In genomic region chr22:46791201-46791731, GRCh38 we compare ENCODE assay signal across 8 cellular contexts. TPM values are rescaled to one million over a fixed set of nuclear protein-coding genes. Genes with fewer than 3 reads are reported as not detected.
DNase-seq lines count a peak whose midpoint lies in the region; ATAC-seq, FAIRE-seq and TF ChIP-seq lines count a peak whose summit lies in the region.

No MANE protein-coding gene starts in this region.

- H3K4me1 ChIP-seq in CD4-positive, CD25-positive, alpha-beta regulatory T cell (ENCODE audit: control insufficient read depth, insufficient read depth, low read length, poor library complexity, severe bottlenecking): peaks cover 38% of the 10 kb centered on the region

- peak overlapping the region; percentile 84 to 94 (median 89) for H3K4me3 Mint-ChIP-seq in CD4-positive, CD25-positive, alpha-beta regulatory T cell
- H3K4me3 Mint-ChIP-seq in glutamatergic neuron (ENCODE audit: unreplicated experiment): no peak overlapping the region

- peaks cover 25 to 61% (median 43%) of the 10 kb centered on the region in 4 donors for H3K4me1 Mint-ChIP-seq in CD4-positive, CD25-positive, alpha-beta regulatory T cell
- peaks cover 2% of the 10 kb centered on the region for H3K4me1 Mint-ChIP-seq in glutamatergic neuron (ENCODE audit: low read depth, unreplicated experiment)

- peaks cover 4% of the 10 kb centered on the region for H3K27me3 Mint-ChIP-seq in CD4-positive, CD25-positive, alpha-beta regulatory T cell
- H3K27me3 Mint-ChIP-seq in glutamatergic neuron (ENCODE audit: unreplicated experiment): peaks cover 2% of the 10 kb centered on the region

- H3K27ac ChIP-seq in CD4-positive, CD25-positive, alpha-beta regulatory T cell (ENCODE audit: insufficient read depth, low read length, poor library complexity, severe bottlenecking): peak overlapping the region; percentile 90

- H3K27me3 ChIP-seq in CD4-positive, CD25-positive, alpha-beta regulatory T cell (ENCODE audit: control insufficient read depth, insufficient read depth, low read length): no peaks in the 10 kb centered on the region

- H3K27ac Mint-ChIP-seq in CD4-positive, CD25-positive, alpha-beta regulatory T cell: peak overlapping the region; percentile 99 to 100 (median 100)
- no peak overlapping the region for H3K27ac Mint-ChIP-seq in glutamatergic neuron (ENCODE audit: unreplicated experiment)

- H3K36me3 Mint-ChIP-seq in CD4-positive, CD25-positive, alpha-beta regulatory T cell: peaks cover 13% of the 10 kb centered on the region
- H3K36me3 Mint-ChIP-seq in glutamatergic neuron (ENCODE audit: unreplicated experiment): no peaks in the 10 kb centered on the region

- H3K9me3 ChIP-seq in CD4-positive, CD25-positive, alpha-beta regulatory T cell (ENCODE audit: control insufficient read depth in 2 of 2, low read length in 2 of 2): no peaks in the 10 kb centered on the region

- peaks cover 27% of the 10 kb centered on the region for H3K36me3 ChIP-seq in CD4-positive, CD25-positive, alpha-beta regulatory T cell (ENCODE audit: control insufficient read depth, insufficient read depth, low read length)

- H3K4me3 ChIP-seq in CD4-positive, CD25-positive, alpha-beta regulatory T cell (ENCODE audit: low read depth, low read length): peak overlapping the region; percentile 57

- no peak for FAIRE-seq in frontal cortex (lab: Jason Lieb, UNC)

- peak; percentile 73 to 90 (median 80) for DNase-seq in CD4-positive, CD25-positive, alpha-beta regulatory T cell
- peak; percentile 82 for DNase-seq in RPMI7951 (ENCODE audit: low read depth)
- DNase-seq in activated effector memory CD4-positive, alpha-beta T cell treated with anti-CD3 and anti-CD28 coated beads, Interleukin-2, amount 50 U/mL, for 16 hours: peak; percentile 90
- peak; percentile 63 to 78 for DNase-seq in frontal cortex (ENCODE audit: low spot score in 2 of 2)
- DNase-seq in stimulated activated CD4-positive, alpha-beta T cell treated with anti-CD3 and anti-CD28 coated beads, Interleukin-1b, Interleukin-23, amount 100 ng/mL, for 24 hours (ENCODE audit: low read depth in 4 of 4, low spot score in 1 of 4): peak; percentile 46 to 65 (median 54)
- DNase-seq in glutamatergic neuron: no peak
- no peak for DNase-seq in NCI-H2196 treated with DMSO at 0.1 percent for 48 hours (lab: John Stamatoyannopoulos, UW; ENCODE audit: unreplicated experiment)

- H3K9me3 Mint-ChIP-seq in CD4-positive, CD25-positive, alpha-beta regulatory T cell: peaks cover 0 to 1% (median 0%) of the 10 kb centered on the region in 7 donors
- no peaks in the 10 kb centered on the region for H3K9me3 Mint-ChIP-seq in glutamatergic neuron (ENCODE audit: unreplicated experiment)

- ATAC-seq in CD4-positive, CD25-positive, alpha-beta regulatory T cell (ENCODE audit: low read depth in 2 of 2): peak; percentile 97 to 98
- no peak for ATAC-seq in GM18861 (IDR thresholded peaks at IDR 0.05; ENCODE audit: unreplicated experiment)

- no peak for TF ChIP-seq CTCF in glutamatergic neuron (IDR thresholded peaks at IDR 0.05; ENCODE audit: partially characterized antibody, unreplicated experiment)

RNA-seq across cellular contexts. Expression of gene TBC1D22A, which starts 28.8 kb away (rescaled TPM):
- total RNA-seq in CD4-positive, CD25-positive, alpha-beta regulatory T cell: 42.5 TPM
- 10 to 100 TPM; 19.8 to 34.0 (median 23.0) TPM for polyA plus RNA-seq in CD4-positive, CD25-positive, alpha-beta regulatory T cell
- total RNA-seq in RPMI7951 (2014; rRNA removed; shearing (Covaris generic)): 7.1 and 7.2 TPM in 2 replicates
- total RNA-seq in frontal cortex (5.3 TPM), glutamatergic neuron (ENCODE audit: unreplicated experiment) (23.0 TPM)

RNA-seq across cellular contexts. Expression of gene CERK, which starts 53.2 kb away (rescaled TPM):
- 105 TPM for total RNA-seq in CD4-positive, CD25-positive, alpha-beta regulatory T cell
- polyA plus RNA-seq in CD4-positive, CD25-positive, alpha-beta regulatory T cell: 10 to 100 TPM; 75.5 to 94.3 (median 81.5) TPM
- 24.0 and 31.1 TPM in 2 replicates for total RNA-seq in RPMI7951 (2014; rRNA removed; shearing (Covaris generic))
- total RNA-seq in frontal cortex (35.1 TPM), glutamatergic neuron (ENCODE audit: unreplicated experiment) (145 TPM)

Comparison
In these comparisons a context has a peak if more than half of its experiments do, and no peak if none do; other contexts are left out.
1. DNase-seq: peak in CD4-positive, CD25-positive, alpha-beta regulatory T cell (3 of 3), RPMI7951 (single experiment), activated effector memory CD4-positive, alpha-beta T cell treated with anti-CD3 and anti-CD28 coated beads, Interleukin-2, amount 50 U/mL, for 16 hours (single experiment), frontal cortex (2 of 2) and stimulated activated CD4-positive, alpha-beta T cell treated with anti-CD3 and anti-CD28 coated beads, Interleukin-1b, Interleukin-23, amount 100 ng/mL, for 24 hours (4 of 4); none in glutamatergic neuron (single experiment) and NCI-H2196 treated with DMSO at 0.1 percent for 48 hours (single experiment).